In genomic region chr5:95859327-95860060, GRCh38 we compare ENCODE assay signal across 8 cellular contexts. TPM values are rescaled to one million over a fixed set of nuclear protein-coding genes. Genes with fewer than 3 reads are reported as not detected.
A peak's percentile ranks its signal among the peaks of the same experiment; 100 is the strongest.
DNase-seq lines count a peak whose midpoint lies in the region; ATAC-seq and TF ChIP-seq lines count a peak whose summit lies in the region.

No MANE protein-coding gene starts in this region.

- peak overlapping the region; percentile 91 for H3K27ac ChIP-seq in RWPE1
- peak overlapping the region; percentile 64 to 78 for H3K27ac ChIP-seq in esophagus (ENCODE audit: low read depth in 2 of 2, low read length in 1 of 2)

- CTCF ChIA-PET in RWPE1 (lab: Yijun Ruan, JAX): interaction anchor here (0.5 to 3.3 kb wide), 8 partner anchors 11 to 744 kb away, joined by 3 to 19 read pairs (median 3); no protein-coding TSS in a partner anchor

- no peaks in the 10 kb centered on the region for H3K9me3 Mint-ChIP-seq in progenitor cell of endocrine pancreas (ENCODE audit: low read depth)

- DNase-seq in Daoy (ENCODE audit: low read depth) (peak; percentile 71), RWPE1 (ENCODE audit: low spot score) (peak; percentile 89), progenitor cell of endocrine pancreas (ENCODE audit: low spot score, unreplicated experiment) (no peak), retina (no peak), NOMO-1 treated with dmso at 0.1 percent for 144 hours (lab: John Stamatoyannopoulos, UW; ENCODE audit: unreplicated experiment) (no peak)

- TF ChIP-seq CTCF in RWPE1 (conservative IDR thresholded peaks at IDR 0.05; ENCODE audit: low read depth): no peak
- no peak for TF ChIP-seq CTCF in progenitor cell of endocrine pancreas (IDR thresholded peaks at IDR 0.05; ENCODE audit: unreplicated experiment)

- H3K36me3 Mint-ChIP-seq in progenitor cell of endocrine pancreas (ENCODE audit: insufficient read depth): no peaks in the 10 kb centered on the region

- 50 to 68% methylated on average over 9 of the region's 9 CpGs for WGBS in esophagus, 2 donors

- H3K27ac Mint-ChIP-seq in progenitor cell of endocrine pancreas: peak overlapping the region; percentile 95

- no peaks in the 10 kb centered on the region for H3K27me3 Mint-ChIP-seq in progenitor cell of endocrine pancreas

- no peaks in the 10 kb centered on the region for H3K27me3 ChIP-seq in esophagus (ENCODE audit: control insufficient read depth in 1 of 2, insufficient read depth in 2 of 2, low read length in 2 of 2)

- no peaks in the 10 kb centered on the region for H3K36me3 ChIP-seq in esophagus (ENCODE audit: control insufficient read depth in 2 of 2, insufficient read depth in 2 of 2, low read length in 1 of 2)

- ATAC-seq in HG03108 (IDR thresholded peaks at IDR 0.05; ENCODE audit: unreplicated experiment) (no peak), esophagus mucosa (no peak)

- H3K4me1 Mint-ChIP-seq in progenitor cell of endocrine pancreas (ENCODE audit: low read depth): peaks cover 66% of the 10 kb centered on the region

- POLR2A ChIA-PET in RWPE1 (lab: Yijun Ruan, JAX; ENCODE audit: low non-redundant PET): no interaction called here

- peaks cover 0 to 14% of the 10 kb centered on the region in 2 donors for H3K4me1 ChIP-seq in esophagus (ENCODE audit: control insufficient read depth in 2 of 2, insufficient read depth in 2 of 2, low read length in 1 of 2)

- H3K4me3 Mint-ChIP-seq in progenitor cell of endocrine pancreas (ENCODE audit: low read depth): peak overlapping the region; percentile 30

- no peaks in the 10 kb centered on the region for H3K9me3 ChIP-seq in esophagus (ENCODE audit: control insufficient read depth in 2 of 2, insufficient read depth in 1 of 2, low read depth in 1 of 2, low read length in 1 of 2)

- peak overlapping the region in 1 of 2 donors; percentile 11 for H3K4me3 ChIP-seq in esophagus (ENCODE audit: low read depth in 1 of 2, low read length in 2 of 2)

RNA-seq across cellular contexts. Expression of gene GLRX, which starts 37.0 kb away (rescaled TPM):
- total RNA-seq in Daoy (2014; rRNA removed; shearing (Covaris generic)): 7.1 and 8.3 TPM in 2 replicates
- polyA plus RNA-seq in esophagus: 10 to 100 TPM in 1 of 2 donors, 1 to 10 TPM in 1; 5.6 to 11.1 TPM
- total RNA-seq in progenitor cell of endocrine pancreas: 11.6 and 12.7 TPM in 2 replicates
- 3.2 TPM for total RNA-seq in esophagus mucosa

Comparison
In these comparisons a context has a peak if more than half of its experiments do, and no peak if none do; other contexts are left out.
1. DNase-seq: peak in Daoy (single experiment) and RWPE1 (single experiment); none in progenitor cell of endocrine pancreas (single experiment), retina (single experiment) and NOMO-1 treated with dmso at 0.1 percent for 144 hours (single experiment).